Comparison of ENCODE assay signal across 8 cellular contexts in the genomic region with DNA sequence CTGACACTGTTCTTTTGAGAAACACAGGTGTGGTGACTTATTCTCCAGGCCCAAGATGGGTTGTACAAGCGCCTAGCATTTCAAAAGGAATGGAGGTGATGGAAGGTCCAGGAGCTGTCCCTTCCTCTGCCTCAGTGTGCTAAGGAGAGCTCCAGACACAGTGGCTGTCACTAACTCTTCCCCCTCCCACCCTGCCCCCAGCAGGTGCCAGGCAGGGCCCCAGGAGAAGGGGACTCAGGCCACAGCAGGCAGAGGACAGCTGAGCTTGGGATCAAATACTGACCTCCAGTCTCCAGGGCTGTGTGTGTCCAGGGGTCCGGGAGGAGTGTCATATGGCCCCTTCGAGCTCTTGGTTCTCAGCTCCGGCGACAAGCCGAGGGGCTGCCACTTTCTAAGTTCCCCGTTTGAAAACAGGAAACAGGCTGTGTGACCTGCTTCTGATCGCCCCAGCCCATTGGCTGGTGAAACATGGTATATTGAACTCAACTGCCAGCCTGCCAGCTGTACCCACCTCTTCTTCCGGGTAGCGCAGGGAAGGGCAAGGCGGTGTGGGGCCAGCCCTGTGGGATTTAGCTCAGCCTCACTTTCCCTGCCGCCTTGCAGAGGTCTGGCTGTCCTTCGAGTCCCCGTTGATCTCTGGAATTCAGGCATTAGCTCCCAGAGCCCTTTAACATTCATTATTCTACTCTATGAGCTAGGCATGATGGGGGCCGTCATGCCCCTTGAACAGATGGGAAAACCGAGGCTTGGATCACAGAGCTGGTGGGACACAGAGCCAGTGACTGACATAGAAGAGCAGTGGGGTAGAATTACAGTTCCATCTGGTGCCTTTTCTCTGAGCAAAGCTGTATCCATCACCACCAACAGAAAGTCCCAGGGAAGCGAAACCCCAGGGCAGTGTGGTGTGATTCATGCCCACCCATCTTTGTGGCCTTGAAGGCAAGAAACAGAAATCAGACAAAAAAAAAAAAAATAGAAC. TPM values are rescaled to one million over a fixed set of nuclear protein-coding genes. Genes with fewer than 3 reads are reported as not detected.
DNase-seq lines count a peak whose midpoint lies in the region; ATAC-seq and TF ChIP-seq lines count a peak whose summit lies in the region.

Gene SNX20 (minus strand): TSS at position 406 of the 979 bp plus-strand sequence. CDS start 3,786 bp downstream, outside the sequence.

- H3K9me3 Mint-ChIP-seq in activated B cell treated with CpG ODN at 0.5 μM for 24 hours: no peaks in the 10 kb centered on the region

- ATAC-seq in GM19035 (IDR thresholded peaks at IDR 0.05; ENCODE audit: unreplicated experiment): peak; percentile 60
- peak; percentile 51 for ATAC-seq in HG03159 (IDR thresholded peaks at IDR 0.05; ENCODE audit: unreplicated experiment)
- ATAC-seq in activated B cell treated with CpG ODN at 0.5 μM for 24 hours (ENCODE audit: low read depth): peak; percentile 78
- ATAC-seq in esophagus mucosa: peak; percentile 17

- H3K27ac Mint-ChIP-seq in activated B cell treated with CpG ODN at 0.5 μM for 24 hours: peak within 1 kb of the TSS; percentile 93

- H3K36me3 Mint-ChIP-seq in activated B cell treated with CpG ODN at 0.5 μM for 24 hours (ENCODE audit: low read depth): peaks cover 34% of the 10 kb centered on the region

- H3K4me3 Mint-ChIP-seq in activated B cell treated with CpG ODN at 0.5 μM for 24 hours: peak within 1 kb of the TSS; percentile 86

- POLR2A ChIA-PET in activated B cell treated with CpG ODN at 0.5 μM for 24 hours (lab: Charles Lee): interaction anchor here (0.8 to 4.3 kb wide), 18 partner anchors 9 to 656 kb away, joined by 3 to 36 read pairs (median 6); partner anchors contain the start of genes CNEP1R1 and CYLD

- CTCF ChIA-PET in activated B cell treated with CpG ODN at 0.5 μM for 24 hours (lab: Charles Lee): interaction anchor here (0.7 to 3.3 kb wide), 9 partner anchors 10 to 125 kb away, joined by 3 to 45 read pairs (median 7); partner anchors contain the start of gene CYLD

- DNase-seq in activated B cell treated with CpG ODN at 0.5 μM for 24 hours (peak; percentile 49), hepatic stellate cell (ENCODE audit: low spot score) (no peak), SHP77 (lab: John Stamatoyannopoulos, UW) (no peak), ureter (ENCODE audit: low spot score) (no peak)
- DNase-seq in stimulated activated CD8-positive, alpha-beta memory T cell treated with anti-CD3 and anti-CD28 coated beads, Interleukin-15, amount 100 ng/mL, for 1 hour (ENCODE audit: low read depth): peak; percentile 38

- no peaks in the 10 kb centered on the region for H3K27me3 Mint-ChIP-seq in activated B cell treated with CpG ODN at 0.5 μM for 24 hours

- intact Hi-C loops in activated B cell treated with CpG ODN at 0.5 μM for 24 hours (cut with micrococcal nuclease): loop anchor here (1.0 to 5.0 kb wide), 8 partner anchors 13 to 529 kb away; partner anchors contain the start of genes CYLD, NKD1 and TENT4B

- H3K4me1 Mint-ChIP-seq in activated B cell treated with CpG ODN at 0.5 μM for 24 hours: peaks cover 79% of the 10 kb centered on the region

- TF ChIP-seq CTCF in activated B cell treated with CpG ODN at 0.5 μM for 24 hours (IDR thresholded peaks at IDR 0.05): no peak

RNA-seq across cellular contexts. Expression of gene SNX20, which starts in this region (rescaled TPM):
- total RNA-seq in activated B cell treated with CpG ODN at 0.5 μM for 24 hours (33.1 and 34.5 TPM in 2 replicates), esophagus mucosa (0.76 TPM), ureter (1.8 TPM)

Comparison
In these comparisons a context has a peak if more than half of its experiments do, and no peak if none do; other contexts are left out.
1. RNA of gene SNX20 (total RNA-seq): 33.1 to 34.5 TPM in activated B cell treated with CpG ODN at 0.5 μM for 24 hours; 1.8 TPM in ureter (single experiment) and 0.76 TPM in esophagus mucosa (single experiment); every median in the first group is over 10 times any median in the second.
2. Peak in ATAC-seq in esophagus mucosa; RNA of the gene not detected or under 1 TPM.
3. ATAC-seq: peak in every context shown above with its lines; median percentile 78 in activated B cell treated with CpG ODN at 0.5 μM for 24 hours; 60 in GM19035; 51 in HG03159; 17 in esophagus mucosa.
4. DNase-seq: peak in activated B cell treated with CpG ODN at 0.5 μM for 24 hours (single experiment) and stimulated activated CD8-positive, alpha-beta memory T cell treated with anti-CD3 and anti-CD28 coated beads, Interleukin-15, amount 100 ng/mL, for 1 hour (single experiment); none in hepatic stellate cell (single experiment), SHP77 (0 of 2) and ureter (single experiment).